ENCODE assay signal across 20 cellular contexts in genomic region chr15:101646652-101647051, GRCh38. TPM values are rescaled to one million over a fixed set of nuclear protein-coding genes. Genes with fewer than 3 reads are reported as not detected.
A peak's percentile ranks its signal among the peaks of the same experiment; 100 is the strongest.
DNase-seq lines count a peak whose midpoint lies in the region; ATAC-seq, FAIRE-seq and TF ChIP-seq lines count a peak whose summit lies in the region.
"Had no signal": no experiment of that assay in that cellular context is flagged by ENCODE, and none has a peak within 500 bp of the region (broad histone marks: within the 10 kb centered on the region; RNA-seq: fewer than 3 reads in every experiment).

No MANE protein-coding gene starts in this region.

- no peak for FAIRE-seq in urothelium cell line (lab: Jason Lieb, UNC)
- FAIRE-seq: G401.6 had no signal

- TF ChIP-seq CTCF in adrenal gland (IDR thresholded peaks at IDR 0.05) = no peak

- WGBS in adrenal gland, 4 donors = 38 to 50% (median 43%) methylated on average over 8 of the region's 8 CpGs
- 62% methylated on average over 8 of the region's 8 CpGs for WGBS in right cardiac atrium

- H3K4me3 ChIP-seq in adrenal gland (no peak overlapping the region), right cardiac atrium (ENCODE audit: low read length) (no peak overlapping the region)
- H3K4me3 ChIP-seq: GM23338, vagina had no signal

- no peaks in the 10 kb centered on the region for H3K27me3 Mint-ChIP-seq in activated naive CD4-positive, alpha-beta T cell treated with anti-CD3 and anti-CD28 coated beads, Interleukin-2, amount 50 U/mL, for 24 hours
- H3K27me3 Mint-ChIP-seq: brain had no signal

- peaks cover 0 to 61% of the 10 kb centered on the region in 2 donors for H3K36me3 ChIP-seq in adrenal gland (replicated peaks in 1 of 2)

- no peak for TF ChIP-seq POLR2A in adrenal gland (IDR thresholded peaks at IDR 0.05)

- peaks cover 20% of the 10 kb centered on the region for H3K36me3 Mint-ChIP-seq in activated naive CD4-positive, alpha-beta T cell treated with anti-CD3 and anti-CD28 coated beads, Interleukin-2, amount 50 U/mL, for 24 hours

- H3K4me3 Mint-ChIP-seq in activated naive CD4-positive, alpha-beta T cell treated with anti-CD3 and anti-CD28 coated beads, Interleukin-2, amount 50 U/mL, for 24 hours = no peak overlapping the region
- H3K4me3 Mint-ChIP-seq: brain, GM23338, nephron had no signal

- peak; percentile 56 to 59 for ATAC-seq in right cardiac atrium
- ATAC-seq: activated CD4-positive, CD25-positive, alpha-beta regulatory T cell treated with anti-CD3 and anti-CD28 coated beads, Interleukin-2, amount 50 U/mL, for 24 hours; esophagus mucosa; GM23338 had no signal

- H3K4me1 ChIP-seq in adrenal gland (replicated peaks in 1 of 2) = peaks cover 12 to 47% of the 10 kb centered on the region in 2 donors
- peaks cover 2% of the 10 kb centered on the region for H3K4me1 ChIP-seq in right cardiac atrium (ENCODE audit: control insufficient read depth, insufficient read depth, low read length)

- DNase-seq in activated naive CD4-positive, alpha-beta T cell (lab: John Stamatoyannopoulos, UW) = no peak
- peak; percentile 37 to 84 (median 72) for DNase-seq in adrenal gland
- DNase-seq in right cardiac atrium = peak in 2 of 3 donors; percentile 19 to 65
- no peak for DNase-seq in SIG-M5 (lab: John Stamatoyannopoulos, UW)
- no peak for DNase-seq in DMS114 treated with DMSO at 0.1 percent for 48 hours (lab: John Stamatoyannopoulos, UW; ENCODE audit: unreplicated experiment)
- DNase-seq in urothelium cell line (ENCODE audit: low spot score) = no peak
- DNase-seq: activated CD8-positive, alpha-beta memory T cell treated with anti-CD3 and anti-CD28 coated beads, Interleukin-2, amount 50 U/mL, for 48 hours; activated naive CD4-positive, alpha-beta T cell treated with Interleukin-2 at 50 U/mL for 16 hours; islet precursor cell; NCI-H2029 treated with DMSO at 0.1 percent for 48 hours; NCI-H510A had no signal

- H3K9me3 ChIP-seq in adrenal gland (replicated peaks in 1 of 3) (no peaks in the 10 kb centered on the region), right cardiac atrium (ENCODE audit: control insufficient read depth, low read length) (no peaks in the 10 kb centered on the region)
- H3K9me3 ChIP-seq: vagina had no signal

- H3K9me3 Mint-ChIP-seq in activated naive CD4-positive, alpha-beta T cell treated with anti-CD3 and anti-CD28 coated beads, Interleukin-2, amount 50 U/mL, for 24 hours = no peaks in the 10 kb centered on the region
- H3K9me3 Mint-ChIP-seq: brain, GM23338, nephron had no signal

- peak overlapping the region in 2 of 5 donors; percentile 54 to 70 for H3K27ac ChIP-seq in adrenal gland
- H3K27ac ChIP-seq in right cardiac atrium (ENCODE audit: low read length) = no peak overlapping the region
- peak overlapping the region; percentile 28 for H3K27ac ChIP-seq in temporal lobe (ENCODE audit: low read depth, low read length)
- H3K27ac ChIP-seq: vagina had no signal

- peak overlapping the region; percentile 24 for H3K27ac Mint-ChIP-seq in activated naive CD4-positive, alpha-beta T cell treated with anti-CD3 and anti-CD28 coated beads, Interleukin-2, amount 50 U/mL, for 24 hours
- H3K27ac Mint-ChIP-seq: brain, GM23338, nephron had no signal

- peaks cover 76% of the 10 kb centered on the region for H3K4me1 Mint-ChIP-seq in activated naive CD4-positive, alpha-beta T cell treated with anti-CD3 and anti-CD28 coated beads, Interleukin-2, amount 50 U/mL, for 24 hours

- intact Hi-C loops in adrenal gland (cut with DNase I) = no loop called here
- intact Hi-C loops in right cardiac atrium (cut with DNase I) = no loop called here

- H3K27me3 ChIP-seq in adrenal gland = no peaks in the 10 kb centered on the region
- H3K27me3 ChIP-seq in right cardiac atrium (ENCODE audit: control insufficient read depth, insufficient read depth) = no peaks in the 10 kb centered on the region
- H3K27me3 ChIP-seq: vagina had no signal

RNA-seq across cellular contexts. Expression of gene TM2D3, which starts 5.5 kb away (rescaled TPM):
- total RNA-seq in adrenal gland (10 to 100 TPM; 18.4 to 75.4 (median 53.6) TPM), right cardiac atrium (10 to 100 TPM; 36.5 to 49.2 (median 42.3) TPM), temporal lobe (62.9 TPM)
- polyA plus RNA-seq in adrenal gland (10 to 100 TPM; 34.3 to 42.7 (median 34.6) TPM), right cardiac atrium (49.7 TPM)

Comparison
In these comparisons a context has a peak if more than half of its experiments do, and no peak if none do; other contexts are left out.
1. DNase-seq: peak in adrenal gland (7 of 7) and right cardiac atrium (2 of 3); none in activated naive CD4-positive, alpha-beta T cell (0 of 4), SIG-M5 (single experiment), DMS114 treated with DMSO at 0.1 percent for 48 hours (single experiment) and urothelium cell line (single experiment).